ENCODE assay signal across 14 cellular contexts in the genomic region with DNA sequence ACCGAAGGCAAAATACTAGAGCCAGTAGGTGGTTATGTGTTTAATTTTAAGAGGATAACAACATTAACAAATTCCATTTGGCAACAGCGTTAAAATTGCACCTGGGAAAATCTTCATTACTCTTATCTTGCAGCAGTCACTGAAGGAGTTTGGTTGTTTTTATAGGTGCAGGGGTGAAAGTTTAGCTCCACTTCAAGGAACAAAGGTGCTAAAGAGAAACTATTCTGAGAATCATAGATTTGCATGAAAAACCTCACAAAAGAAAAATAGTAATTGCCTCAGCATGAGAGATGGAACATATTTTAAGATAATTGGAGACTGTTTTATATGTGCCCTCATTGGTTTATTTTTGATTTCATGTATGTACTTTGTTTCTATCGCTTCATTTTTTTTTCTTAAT.
A peak's percentile ranks its signal among the peaks of the same experiment; 100 is the strongest.
DNase-seq lines count a peak whose midpoint lies in the region; ATAC-seq and TF ChIP-seq lines count a peak whose summit lies in the region.
"Had no signal": no experiment of that assay in that cellular context is flagged by ENCODE, and none has a peak within 500 bp of the region (broad histone marks: within the 10 kb centered on the region; RNA-seq: fewer than 3 reads in every experiment).

No MANE protein-coding gene starts in this region.

- no peaks in the 10 kb centered on the region for H3K9me3 Mint-ChIP-seq in activated T-helper 2 cell treated with anti-CD3 and anti-CD28 coated beads, Interferon-gamma antibody, Interleukin-2, Interleukin-4, amounts not matched to agents 10 μg/mL and 5 μg/mL and 100 μg/mL, durations not matched to agents 14 hours and 24 hours and 36 hours
- H3K9me3 Mint-ChIP-seq: activated CD4-positive, alpha-beta T cell treated with anti-CD3 and anti-CD28 coated beads, Interleukin-2, amount 10 ng/mL, durations not matched to agents 7 days and 5 days; CD8-positive, alpha-beta memory T cell had no signal

- no peak overlapping the region for H2AFZ ChIP-seq in mammary epithelial cell (ENCODE audit: low read depth, low read length)

- intact Hi-C loops in activated T-helper 2 cell treated with anti-CD3 and anti-CD28 coated beads, Interferon-gamma antibody, Interleukin-2, Interleukin-4, amounts not matched to agents 10 μg/mL and 5 μg/mL and 100 μg/mL, durations not matched to agents 14 hours and 24 hours and 36 hours (cut with micrococcal nuclease): loop anchor here (5.0 to 10.0 kb wide), 2 partner anchors 72 to 285 kb away; no protein-coding TSS in a partner anchor
- intact Hi-C loops in mammary epithelial cell (cut with micrococcal nuclease): no loop called here

- no peak overlapping the region for H3K9ac ChIP-seq in mammary epithelial cell (ENCODE audit: insufficient read depth, low read length)

- H3K4me2 ChIP-seq in mammary epithelial cell (ENCODE audit: insufficient read depth, low read depth, low read length): no peak overlapping the region

- H3K27ac Mint-ChIP-seq in activated T-helper 2 cell treated with anti-CD3 and anti-CD28 coated beads, Interferon-gamma antibody, Interleukin-2, Interleukin-4, amounts not matched to agents 10 μg/mL and 5 μg/mL and 100 μg/mL, durations not matched to agents 14 hours and 24 hours and 36 hours: peak overlapping the region; percentile 64
- H3K27ac Mint-ChIP-seq: activated CD4-positive, alpha-beta T cell treated with anti-CD3 and anti-CD28 coated beads, Interleukin-2, amount 10 ng/mL, durations not matched to agents 7 days and 5 days had no signal

- ATAC-seq in GM18508 (IDR thresholded peaks at IDR 0.05; ENCODE audit: insufficient read depth, unreplicated experiment): peak; percentile 62
- ATAC-seq in GM19455 (IDR thresholded peaks at IDR 0.05; ENCODE audit: unreplicated experiment): peak; percentile 53
- ATAC-seq in HG03025 (IDR thresholded peaks at IDR 0.05; ENCODE audit: low FRiP score, unreplicated experiment): peak; percentile 80
- ATAC-seq in HG03196 (IDR thresholded peaks at IDR 0.05; ENCODE audit: unreplicated experiment): no peak

- in situ Hi-C loops in mammary epithelial cell (cut with MboI; ENCODE audit: low sequenced_read_pairs in 2 of 2): no loop called here

- no peaks in the 10 kb centered on the region for H3K79me2 ChIP-seq in mammary epithelial cell (ENCODE audit: insufficient read depth, low read length)

- no peaks in the 10 kb centered on the region for H3K9me3 ChIP-seq in mammary epithelial cell (replicated peaks; ENCODE audit: insufficient read depth, low read length)
- no peaks in the 10 kb centered on the region for H3K9me3 ChIP-seq in right atrium auricular region
- H3K9me3 ChIP-seq: SJSA1 had no signal

- peaks cover 41% of the 10 kb centered on the region for H3K36me3 Mint-ChIP-seq in activated T-helper 2 cell treated with anti-CD3 and anti-CD28 coated beads, Interferon-gamma antibody, Interleukin-2, Interleukin-4, amounts not matched to agents 10 μg/mL and 5 μg/mL and 100 μg/mL, durations not matched to agents 14 hours and 24 hours and 36 hours (ENCODE audit: low read depth)

- H3K27ac ChIP-seq in mammary epithelial cell (ENCODE audit: insufficient read depth, low read depth, low read length): no peak overlapping the region
- no peak overlapping the region for H3K27ac ChIP-seq in right atrium auricular region
- H3K27ac ChIP-seq: SJSA1 had no signal

- H3K27me3 ChIP-seq in mammary epithelial cell (ENCODE audit: insufficient read depth, low read length): no peaks in the 10 kb centered on the region
- no peaks in the 10 kb centered on the region for H3K27me3 ChIP-seq in right atrium auricular region
- H3K27me3 ChIP-seq: SJSA1 had no signal

- H4K20me1 ChIP-seq in mammary epithelial cell (ENCODE audit: insufficient read depth, low read length): no peaks in the 10 kb centered on the region

- no peaks in the 10 kb centered on the region for H3K36me3 ChIP-seq in mammary epithelial cell (ENCODE audit: insufficient read depth, low read length)
- peaks cover 17% of the 10 kb centered on the region for H3K36me3 ChIP-seq in right atrium auricular region

- H3K4me1 ChIP-seq in mammary epithelial cell (ENCODE audit: insufficient read depth, low read length) (peaks cover 13% of the 10 kb centered on the region), right atrium auricular region (no peaks in the 10 kb centered on the region)
- H3K4me1 ChIP-seq: SJSA1 had no signal

- H3K4me3 ChIP-seq in mammary epithelial cell (replicated peaks in 1 of 3; ENCODE audit: insufficient read depth in 1 of 3, low read depth in 2 of 3, low read length in 3 of 3) (no peak overlapping the region), right atrium auricular region (no peak overlapping the region)
- H3K4me3 ChIP-seq: SJSA1 had no signal

- no peak for TF ChIP-seq CTCF in mammary epithelial cell (conservative IDR thresholded peaks at IDR 0.05 in 1 of 2, IDR thresholded peaks at IDR 0.05 in 1 of 2; ENCODE audit: extremely low read depth in 1 of 2, insufficient read depth in 1 of 2, low read depth in 1 of 2, low read length in 2 of 2)
- no peak for TF ChIP-seq CTCF in right atrium auricular region (IDR thresholded peaks at IDR 0.05)

- dilution Hi-C loops in mammary epithelial cell (cut with HindIII; ENCODE audit: low sequenced_read_pairs): no loop called here

- H3K4me1 Mint-ChIP-seq in activated T-helper 2 cell treated with anti-CD3 and anti-CD28 coated beads, Interferon-gamma antibody, Interleukin-2, Interleukin-4, amounts not matched to agents 10 μg/mL and 5 μg/mL and 100 μg/mL, durations not matched to agents 14 hours and 24 hours and 36 hours (ENCODE audit: low read depth): peaks cover 29% of the 10 kb centered on the region

- WGBS in mammary epithelial cell (ENCODE audit: low coverage, missing lambda C conversion rate): 100% methylated on average over 3 of the region's 3 CpGs

- H3K27me3 Mint-ChIP-seq in activated T-helper 2 cell treated with anti-CD3 and anti-CD28 coated beads, Interferon-gamma antibody, Interleukin-2, Interleukin-4, amounts not matched to agents 10 μg/mL and 5 μg/mL and 100 μg/mL, durations not matched to agents 14 hours and 24 hours and 36 hours (ENCODE audit: low read depth): no peaks in the 10 kb centered on the region
- H3K27me3 Mint-ChIP-seq: activated CD4-positive, alpha-beta T cell treated with anti-CD3 and anti-CD28 coated beads, Interleukin-2, amount 10 ng/mL, durations not matched to agents 7 days and 5 days; CD8-positive, alpha-beta memory T cell; naive B cell had no signal

- no peak overlapping the region for H3K4me3 Mint-ChIP-seq in activated T-helper 2 cell treated with anti-CD3 and anti-CD28 coated beads, Interferon-gamma antibody, Interleukin-2, Interleukin-4, amounts not matched to agents 10 μg/mL and 5 μg/mL and 100 μg/mL, durations not matched to agents 14 hours and 24 hours and 36 hours (ENCODE audit: low read depth)
- H3K4me3 Mint-ChIP-seq: activated CD4-positive, alpha-beta T cell treated with anti-CD3 and anti-CD28 coated beads, Interleukin-2, amount 10 ng/mL, durations not matched to agents 7 days and 5 days; CD8-positive, alpha-beta memory T cell; naive B cell had no signal

- no peak for DNase-seq in activated T-helper 2 cell treated with anti-CD3 and anti-CD28 coated beads, Interferon-gamma antibody, Interleukin-2, Interleukin-4, amounts not matched to agents 10 μg/mL and 5 μg/mL and 100 μg/mL, durations not matched to agents 14 hours and 24 hours and 36 hours (ENCODE audit: low spot score)
- DNase-seq in mammary epithelial cell (no peak), right atrium auricular region (ENCODE audit: low spot score) (no peak), DMS53 treated with DMSO at 0.1 percent for 48 hours (lab: John Stamatoyannopoulos, UW; ENCODE audit: unreplicated experiment) (no peak)
- DNase-seq: activated CD4-positive, alpha-beta T cell treated with anti-CD3 and anti-CD28 coated beads, Interleukin-2, amount 10 ng/mL, durations not matched to agents 7 days and 5 days; amygdala; CD8-positive, alpha-beta memory T cell; naive B cell; small intestine had no signal

- no TSS peak for BruUV-seq in mammary epithelial cell (replicated peaks; lab: Mats Ljungman, UMichigan)

- CTCF ChIA-PET in mammary epithelial cell (lab: Charles Lee; ENCODE audit: low non-redundant PET): no interaction called here
